14 cellular contexts compared by ENCODE assay signal in the genomic region with DNA sequence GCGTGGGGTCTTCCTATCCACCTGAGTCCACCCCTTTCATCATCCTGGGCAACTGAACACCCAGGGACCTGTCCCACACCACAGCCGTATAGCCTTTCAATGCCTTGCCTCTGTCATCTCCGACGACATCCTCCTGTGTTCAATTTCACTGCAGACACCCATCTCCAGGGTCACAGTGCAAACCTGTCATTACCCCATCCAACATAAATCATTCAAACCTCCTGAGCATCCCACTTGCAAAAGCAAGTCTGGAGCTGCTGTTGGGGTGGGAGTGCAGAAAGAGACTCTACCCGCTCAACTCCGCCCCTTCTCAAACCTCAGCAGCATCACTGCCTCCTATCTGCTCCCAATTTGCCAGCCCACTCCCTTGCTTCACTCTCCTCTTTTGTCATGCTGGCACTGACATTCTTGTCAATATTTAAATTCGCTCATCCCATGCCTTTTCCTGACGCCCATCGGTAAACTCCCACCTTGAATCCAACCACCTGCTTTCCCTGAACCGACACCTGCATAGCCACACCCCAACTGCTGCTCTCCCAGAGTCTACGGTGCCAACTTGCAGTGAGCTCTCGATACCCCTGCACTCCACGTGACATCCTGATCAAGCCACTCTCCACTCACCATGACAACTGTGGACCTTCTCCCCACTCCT. TPM values are rescaled to one million over a fixed set of nuclear protein-coding genes. Genes with fewer than 3 reads are reported as not detected.
DNase-seq lines count a peak whose midpoint lies in the region; ATAC-seq, FAIRE-seq and TF ChIP-seq lines count a peak whose summit lies in the region.
"Had no signal": no experiment of that assay in that cellular context is flagged by ENCODE, and none has a peak within 500 bp of the region (broad histone marks: within the 10 kb centered on the region; RNA-seq: fewer than 3 reads in every experiment).

No MANE protein-coding gene starts in this region.

- peak overlapping the region; percentile 28 for H3K27ac Mint-ChIP-seq in activated naive CD4-positive, alpha-beta T cell treated with anti-CD3 and anti-CD28 coated beads, Interleukin-2, amount 10 ng/mL, durations not matched to agents 7 days and 5 days
- peak overlapping the region; percentile 40 for H3K27ac Mint-ChIP-seq in activated T-helper 1 cell treated with anti-CD3 and anti-CD28 coated beads, Interleukin-12 subunit alpha, Interleukin-12 subunit beta, Interleukin-2, Interleukin-4 antibody, amounts not matched to agents 30 ng/mL and 10 ng/mL and 1 ng/mL, durations not matched to agents 14 hours and 24 hours and 36 hours

- peak overlapping the region; percentile 57 for H3K4me2 ChIP-seq in keratinocyte (ENCODE audit: control insufficient read depth, extremely low read depth, insufficient read depth, low read depth, low read length)
- H3K4me2 ChIP-seq: smooth muscle cell had no signal

- H3K9me3 ChIP-seq in keratinocyte (ENCODE audit: control insufficient read depth, low read depth, low read length) (no peaks in the 10 kb centered on the region), tibial nerve (no peaks in the 10 kb centered on the region), heart left ventricle (no peaks in the 10 kb centered on the region)
- H3K9me3 ChIP-seq: suprapubic skin had no signal

- no peak for DNase-seq in activated naive CD4-positive, alpha-beta T cell treated with anti-CD3 and anti-CD28 coated beads, Interleukin-2, amount 10 ng/mL, durations not matched to agents 7 days and 5 days
- DNase-seq in activated naive CD4-positive, alpha-beta T cell treated with Interleukin-2 at 50 U/mL for 16 hours: no peak
- DNase-seq in activated T-helper 1 cell treated with anti-CD3 and anti-CD28 coated beads, Interleukin-12 subunit alpha, Interleukin-12 subunit beta, Interleukin-2, Interleukin-4 antibody, amounts not matched to agents 30 ng/mL and 10 ng/mL and 1 ng/mL, durations not matched to agents 14 hours and 24 hours and 36 hours (ENCODE audit: low spot score): no peak
- DNase-seq in keratinocyte (ENCODE audit: low read depth, low spot score): no peak
- DNase-seq in tibial nerve (ENCODE audit: low spot score in 2 of 2): no peak
- DNase-seq in NCI-H1048 (lab: John Stamatoyannopoulos, UW): no peak
- DNase-seq in heart left ventricle: no peak
- DNase-seq: activated CD8-positive, alpha-beta memory T cell treated with anti-CD3 and anti-CD28 coated beads, Interleukin-2, amount 50 U/mL, for 4 hours; cortex of kidney; NCI-H2107; SIG-M5 had no signal

- H3K4me3 Mint-ChIP-seq in activated naive CD4-positive, alpha-beta T cell treated with anti-CD3 and anti-CD28 coated beads, Interleukin-2, amount 10 ng/mL, durations not matched to agents 7 days and 5 days: no peak overlapping the region
- no peak overlapping the region for H3K4me3 Mint-ChIP-seq in activated T-helper 1 cell treated with anti-CD3 and anti-CD28 coated beads, Interleukin-12 subunit alpha, Interleukin-12 subunit beta, Interleukin-2, Interleukin-4 antibody, amounts not matched to agents 30 ng/mL and 10 ng/mL and 1 ng/mL, durations not matched to agents 14 hours and 24 hours and 36 hours

- no peak overlapping the region for H3K9ac ChIP-seq in keratinocyte (ENCODE audit: control insufficient read depth, extremely low read depth, insufficient read depth, low read length)

- no peak for FAIRE-seq in keratinocyte (lab: Jason Lieb, UNC)

- TF ChIP-seq CTCF in keratinocyte (optimal IDR thresholded peaks at IDR 0.05 in 1 of 3, IDR thresholded peaks at IDR 0.05 in 1 of 3, conservative IDR thresholded peaks at IDR 0.05 in 1 of 3; ENCODE audit: extremely low read depth in 1 of 3, insufficient read depth in 2 of 3, low read length in 3 of 3) (no peak), tibial nerve (IDR thresholded peaks at IDR 0.05) (no peak), heart left ventricle (IDR thresholded peaks at IDR 0.05) (no peak)

- H3K4me1 ChIP-seq in keratinocyte (ENCODE audit: control insufficient read depth, extremely low read depth, insufficient read depth, low read length): peaks cover 14% of the 10 kb centered on the region
- H3K4me1 ChIP-seq in tibial nerve: peaks cover 0 to 12% (median 3%) of the 10 kb centered on the region in 4 donors
- H3K4me1 ChIP-seq in heart left ventricle: peaks cover 0 to 18% (median 8%) of the 10 kb centered on the region in 12 donors

- CTCF ChIA-PET in activated naive CD4-positive, alpha-beta T cell treated with anti-CD3 and anti-CD28 coated beads, Interleukin-2, amount 10 ng/mL, durations not matched to agents 7 days and 5 days (lab: Charles Lee): interaction anchor here (0.6 kb wide), 1 partner anchor 181 kb away, joined by 3 read pairs; no protein-coding TSS in a partner anchor

- intact Hi-C loops in activated T-helper 1 cell treated with anti-CD3 and anti-CD28 coated beads, Interleukin-12 subunit alpha, Interleukin-12 subunit beta, Interleukin-2, Interleukin-4 antibody, amounts not matched to agents 30 ng/mL and 10 ng/mL and 1 ng/mL, durations not matched to agents 14 hours and 24 hours and 36 hours (cut with micrococcal nuclease): no loop called here
- intact Hi-C loops in heart left ventricle (cut with DNase I): loop anchor here in 1 of 10 donors (10.0 kb wide), 1 partner anchor 181 kb away; no protein-coding TSS in a partner anchor

- H3K27me3 ChIP-seq in keratinocyte (ENCODE audit: control insufficient read depth, extremely low read depth, insufficient read depth, low read length): no peaks in the 10 kb centered on the region
- H3K27me3 ChIP-seq in tibial nerve: no peaks in the 10 kb centered on the region
- H3K27me3 ChIP-seq in heart left ventricle: no peaks in the 10 kb centered on the region
- H3K27me3 ChIP-seq: suprapubic skin had no signal

- H3K27ac ChIP-seq in keratinocyte (ENCODE audit: control insufficient read depth, insufficient read depth, low read length): no peak overlapping the region
- peak overlapping the region in 3 of 4 donors; percentile 59 to 84 (median 80) for H3K27ac ChIP-seq in tibial nerve
- no peak overlapping the region for H3K27ac ChIP-seq in heart left ventricle
- H3K27ac ChIP-seq: suprapubic skin had no signal

- no peaks in the 10 kb centered on the region for H3K9me1 ChIP-seq in keratinocyte (ENCODE audit: control insufficient read depth, extremely low read depth, insufficient read depth, low read length)

- H2AFZ ChIP-seq in keratinocyte (ENCODE audit: control insufficient read depth, low read length): peak overlapping the region; percentile 62

- TF ChIP-seq EP300 in tibial nerve (IDR thresholded peaks at IDR 0.05): no peak

- no peaks in the 10 kb centered on the region for H4K20me1 ChIP-seq in keratinocyte (ENCODE audit: control insufficient read depth, extremely low read depth, insufficient read depth, low read length)

- H3K27me3 Mint-ChIP-seq in activated naive CD4-positive, alpha-beta T cell treated with anti-CD3 and anti-CD28 coated beads, Interleukin-2, amount 10 ng/mL, durations not matched to agents 7 days and 5 days: no peaks in the 10 kb centered on the region
- no peaks in the 10 kb centered on the region for H3K27me3 Mint-ChIP-seq in activated T-helper 1 cell treated with anti-CD3 and anti-CD28 coated beads, Interleukin-12 subunit alpha, Interleukin-12 subunit beta, Interleukin-2, Interleukin-4 antibody, amounts not matched to agents 30 ng/mL and 10 ng/mL and 1 ng/mL, durations not matched to agents 14 hours and 24 hours and 36 hours (ENCODE audit: insufficient read depth)

- H3K4me1 Mint-ChIP-seq in activated naive CD4-positive, alpha-beta T cell treated with anti-CD3 and anti-CD28 coated beads, Interleukin-2, amount 10 ng/mL, durations not matched to agents 7 days and 5 days: no peaks in the 10 kb centered on the region
- H3K4me1 Mint-ChIP-seq in activated T-helper 1 cell treated with anti-CD3 and anti-CD28 coated beads, Interleukin-12 subunit alpha, Interleukin-12 subunit beta, Interleukin-2, Interleukin-4 antibody, amounts not matched to agents 30 ng/mL and 10 ng/mL and 1 ng/mL, durations not matched to agents 14 hours and 24 hours and 36 hours (ENCODE audit: low read depth): peaks cover 25% of the 10 kb centered on the region

- peaks cover 22 to 41% of the 10 kb centered on the region in 2 experiments for H3K36me3 ChIP-seq in keratinocyte (ENCODE audit: control insufficient read depth in 2 of 2, extremely low read depth in 1 of 2, insufficient read depth in 2 of 2, low read length in 2 of 2)
- peaks cover 4 to 97% (median 39%) of the 10 kb centered on the region in 3 donors for H3K36me3 ChIP-seq in tibial nerve
- H3K36me3 ChIP-seq in heart left ventricle: peaks cover 0 to 100% (median 94%) of the 10 kb centered on the region in 9 donors

- 92 to 95% methylated on average over 13 of the region's 13 CpGs for WGBS in tibial nerve, 2 donors
- 94% methylated on average over 13 of the region's 13 CpGs for WGBS in heart left ventricle, 4 donors

- no peaks in the 10 kb centered on the region for H3K79me2 ChIP-seq in keratinocyte (ENCODE audit: control insufficient read depth, insufficient read depth, low read length)

- no peaks in the 10 kb centered on the region for H3K9me3 Mint-ChIP-seq in activated naive CD4-positive, alpha-beta T cell treated with anti-CD3 and anti-CD28 coated beads, Interleukin-2, amount 10 ng/mL, durations not matched to agents 7 days and 5 days
- H3K9me3 Mint-ChIP-seq in activated T-helper 1 cell treated with anti-CD3 and anti-CD28 coated beads, Interleukin-12 subunit alpha, Interleukin-12 subunit beta, Interleukin-2, Interleukin-4 antibody, amounts not matched to agents 30 ng/mL and 10 ng/mL and 1 ng/mL, durations not matched to agents 14 hours and 24 hours and 36 hours: no peaks in the 10 kb centered on the region

- dilution Hi-C loops in keratinocyte (cut with MboI; ENCODE audit: extremely low pct_ligation_motif_present, low sequenced_read_pairs): no loop called here

- TF ChIP-seq POLR2A in tibial nerve (IDR thresholded peaks at IDR 0.05): no peak
- no peak for TF ChIP-seq POLR2A in heart left ventricle (IDR thresholded peaks at IDR 0.05)

- H3K36me3 Mint-ChIP-seq in activated naive CD4-positive, alpha-beta T cell treated with anti-CD3 and anti-CD28 coated beads, Interleukin-2, amount 10 ng/mL, durations not matched to agents 7 days and 5 days: peaks cover 75% of the 10 kb centered on the region
- H3K36me3 Mint-ChIP-seq in activated T-helper 1 cell treated with anti-CD3 and anti-CD28 coated beads, Interleukin-12 subunit alpha, Interleukin-12 subunit beta, Interleukin-2, Interleukin-4 antibody, amounts not matched to agents 30 ng/mL and 10 ng/mL and 1 ng/mL, durations not matched to agents 14 hours and 24 hours and 36 hours (ENCODE audit: low read depth): peaks cover 62% of the 10 kb centered on the region

- peak overlapping the region in 1 of 3 experiments; percentile 9 for H3K4me3 ChIP-seq in keratinocyte (ENCODE audit: control insufficient read depth in 2 of 3, extremely low read depth in 1 of 3, insufficient read depth in 2 of 3, low read depth in 1 of 3, low read length in 3 of 3)
- H3K4me3 ChIP-seq in tibial nerve: no peak overlapping the region
- H3K4me3 ChIP-seq in heart left ventricle: no peak overlapping the region
- H3K4me3 ChIP-seq: smooth muscle cell, suprapubic skin had no signal

- ATAC-seq in HG02970 (IDR thresholded peaks at IDR 0.05; ENCODE audit: low FRiP score, unreplicated experiment) (no peak), heart left ventricle (no peak)

RNA-seq across cellular contexts. Expression of gene MARF1, which starts 37.0 kb away (rescaled TPM):
- 58.8 and 58.9 TPM in 2 replicates for total RNA-seq in activated T-helper 1 cell treated with anti-CD3 and anti-CD28 coated beads, Interleukin-12 subunit alpha, Interleukin-12 subunit beta, Interleukin-2, Interleukin-4 antibody, amounts not matched to agents 30 ng/mL and 10 ng/mL and 1 ng/mL, durations not matched to agents 14 hours and 24 hours and 36 hours
- polyA plus RNA-seq in keratinocyte (10.0 to 12.5 TPM (median 11.9 TPM) in 3 replicates), heart left ventricle (10 to 100 TPM; 11.4 to 17.5 TPM)
- 17.5 TPM for polyA plus RNA-seq in keratinocyte (2011; ENCODE audit: low read depth)
- 10.1 and 24.5 TPM in 2 replicates for polyA plus RNA-seq in keratinocyte (2011; cell fraction: cytosol; rRNA removed)
- 30.7 and 38.6 TPM in 2 replicates for polyA plus RNA-seq in keratinocyte (2011; cell fraction: nucleus; rRNA removed)
- polyA plus RNA-seq in keratinocyte (2012; ENCODE audit: low replicate concordance): 10.5 and 20.9 TPM in 2 replicates
- 20.0 to 57.0 TPM (median 22.1 TPM) in 3 replicates for polyA minus RNA-seq in keratinocyte
- 13.4 TPM for polyA minus RNA-seq in keratinocyte (2011; cell fraction: cytosol; rRNA and poly(A)+ RNA removed)
- polyA minus RNA-seq in keratinocyte (2011; cell fraction: nucleus; rRNA and poly(A)+ RNA removed): 14.1 and 25.9 TPM in 2 replicates
- total RNA-seq in tibial nerve (10 to 100 TPM; 44.6 to 57.5 (median 54.4) TPM), heart left ventricle (10 to 100 TPM; 24.1 to 61.3 (median 43.1) TPM)

RNA-seq across cellular contexts. Expression of gene NDE1, which starts 44.0 kb away (rescaled TPM):
- total RNA-seq in activated T-helper 1 cell treated with anti-CD3 and anti-CD28 coated beads, Interleukin-12 subunit alpha, Interleukin-12 subunit beta, Interleukin-2, Interleukin-4 antibody, amounts not matched to agents 30 ng/mL and 10 ng/mL and 1 ng/mL, durations not matched to agents 14 hours and 24 hours and 36 hours: 87.4 and 91.8 TPM in 2 replicates
- 20.6 to 50.2 TPM (median 37.8 TPM) in 3 replicates for polyA plus RNA-seq in keratinocyte
- 93.9 TPM for polyA plus RNA-seq in keratinocyte (2011; ENCODE audit: low read depth)
- polyA plus RNA-seq in keratinocyte (2011; cell fraction: cytosol; rRNA removed): 49.5 and 52.5 TPM in 2 replicates
- polyA plus RNA-seq in keratinocyte (2011; cell fraction: nucleus; rRNA removed): 41.9 and 42.0 TPM in 2 replicates
- 48.4 and 59.5 TPM in 2 replicates for polyA plus RNA-seq in keratinocyte (2012; ENCODE audit: low replicate concordance)
- polyA minus RNA-seq in keratinocyte: 28.0 to 48.8 TPM (median 48.5 TPM) in 3 replicates
- polyA minus RNA-seq in keratinocyte (2011; cell fraction: cytosol; rRNA and poly(A)+ RNA removed): 56.6 TPM
- polyA minus RNA-seq in keratinocyte (2011; cell fraction: nucleus; rRNA and poly(A)+ RNA removed): 23.5 and 36.1 TPM in 2 replicates
- total RNA-seq in tibial nerve: 10 to 100 TPM; 22.9 to 73.5 (median 38.8) TPM
- 10 to 100 TPM; 13.6 to 32.3 (median 20.4) TPM for total RNA-seq in heart left ventricle
- 10 to 100 TPM in 1 of 2 donors, 1 to 10 TPM in 1; 5.9 to 17.3 TPM for polyA plus RNA-seq in heart left ventricle

Comparison
In these comparisons a context has a peak if more than half of its experiments do, and no peak if none do; other contexts are left out.
1. H3K27ac ChIP-seq: peak in tibial nerve (3 of 4); none in keratinocyte (single experiment) and heart left ventricle (0 of 12).